In the genomic region with DNA sequence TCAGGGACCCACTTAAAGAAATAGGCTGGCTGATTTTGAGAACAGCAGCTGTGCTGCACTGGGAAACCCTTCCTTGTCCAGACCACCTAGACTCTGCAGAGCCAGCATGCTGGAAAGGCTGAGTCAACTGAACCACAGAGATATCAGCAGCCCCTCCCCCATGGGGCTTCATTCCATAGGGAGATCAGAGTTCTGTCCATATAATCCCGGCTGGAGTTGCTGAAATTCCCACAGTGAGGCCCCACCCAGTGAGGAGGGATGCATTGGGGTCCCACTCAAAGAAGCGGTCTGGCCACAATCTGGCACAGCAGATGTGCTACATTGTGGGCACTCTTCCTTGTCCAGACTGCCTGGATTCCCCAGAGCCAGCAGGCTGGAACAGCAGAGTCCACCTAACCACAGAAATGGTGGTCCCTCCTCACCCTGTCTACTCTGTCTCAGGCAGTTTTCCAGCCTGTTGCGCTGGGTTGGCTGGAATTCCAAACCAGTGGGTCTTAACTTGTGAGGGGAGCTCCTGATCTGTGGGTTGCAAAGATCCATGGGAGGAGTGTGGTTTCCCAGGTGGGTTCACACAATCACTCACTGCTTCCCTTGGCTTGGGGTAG, we compare ENCODE assay signal across 29 cellular contexts.
DNase-seq lines count a peak whose midpoint lies in the region; ATAC-seq and TF ChIP-seq lines count a peak whose summit lies in the region.
"Had no signal": no experiment of that assay in that cellular context is flagged by ENCODE, and none has a peak within 500 bp of the region (broad histone marks: within the 10 kb centered on the region; RNA-seq: fewer than 3 reads in every experiment).

No MANE protein-coding gene starts in this region.

- ATAC-seq in foreskin keratinocyte (no peak), HG03520 (IDR thresholded peaks at IDR 0.05; ENCODE audit: unreplicated experiment) (no peak)
- ATAC-seq: activated CD8-positive, alpha-beta T cell treated with anti-CD3 and anti-CD28 coated beads, Interleukin-2, amount 10 ng/mL, durations not matched to agents 7 days and 5 days; GM23338; heart left ventricle; naive thymus-derived CD4-positive, alpha-beta T cell; WTC11 had no signal

- no peaks in the 10 kb centered on the region for H3K36me3 ChIP-seq in kidney epithelial cell (ENCODE audit: control insufficient read depth, insufficient read depth, low read length)
- H3K36me3 ChIP-seq: esophagus squamous epithelium, heart left ventricle, sigmoid colon, thoracic aorta had no signal

- peak; percentile 14 for DNase-seq in H4 (ENCODE audit: low spot score)
- peak; percentile 65 for DNase-seq in astrocyte of the hippocampus (ENCODE audit: low read depth, low spot score)
- DNase-seq in kidney epithelial cell (ENCODE audit: low read depth) = peak; percentile 63
- DNase-seq in renal cortical epithelial cell (ENCODE audit: low read depth) = peak; percentile 77
- no peak for DNase-seq in activated CD8-positive, alpha-beta memory T cell treated with anti-CD3 and anti-CD28 coated beads for 24 hours
- DNase-seq in foreskin keratinocyte = no peak
- no peak for DNase-seq in HCEC 1CT
- DNase-seq: activated CD8-positive, alpha-beta T cell treated with anti-CD3 and anti-CD28 coated beads, Interleukin-2, amount 10 ng/mL, durations not matched to agents 7 days and 5 days; activated naive CD4-positive, alpha-beta T cell; activated T-cell treated with anti-CD3 and anti-CD28 coated beads, Interleukin-2, amount 50 U/mL, for 24 hours; amniotic stem cell; effector memory CD4-positive, alpha-beta T cell; esophagus squamous epithelium; heart left ventricle; immature natural killer cell; naive thymus-derived CD4-positive, alpha-beta T cell; NCI-H1436; NCI-H510A treated with DMSO at 0.1 percent for 48 hours; NK-92 treated with Interleukin-12 subunit alpha and Interleukin-12 subunit beta, amount 100 ng/mL, for 24 hours; sigmoid colon; SK-N-SH; stimulated activated CD4-positive, alpha-beta T cell treated with anti-CD3 and anti-CD28 coated beads, Interleukin-1b, Interleukin-23, amount 100 ng/mL, for 48 hours; stimulated activated naive CD4-positive, alpha-beta T cell had no signal

- no peak overlapping the region for H3K27ac ChIP-seq in foreskin keratinocyte
- H3K27ac ChIP-seq: esophagus squamous epithelium, heart left ventricle, parathyroid adenoma, sigmoid colon, thoracic aorta had no signal

- H3K4me3 ChIP-seq in kidney epithelial cell (ENCODE audit: low read depth, low read length) = no peak overlapping the region
- H3K4me3 ChIP-seq: esophagus squamous epithelium, GM23338, heart left ventricle, lung, sigmoid colon, thoracic aorta had no signal

- H3K4me1 ChIP-seq in foreskin keratinocyte = peaks cover 11% of the 10 kb centered on the region
- H3K4me1 ChIP-seq: esophagus squamous epithelium, parathyroid adenoma, sigmoid colon had no signal

- TF ChIP-seq CTCF in kidney epithelial cell (IDR thresholded peaks at IDR 0.05; ENCODE audit: insufficient read depth, low read length, poor library complexity, severe bottlenecking) = no peak
- TF ChIP-seq CTCF in foreskin keratinocyte (conservative IDR thresholded peaks at IDR 0.05) = no peak

- H3K27me3 ChIP-seq in kidney epithelial cell (ENCODE audit: control insufficient read depth, insufficient read depth, low read length) (no peaks in the 10 kb centered on the region), foreskin keratinocyte (no peaks in the 10 kb centered on the region)
- H3K27me3 ChIP-seq: esophagus squamous epithelium, heart left ventricle, sigmoid colon had no signal

Comparison
In these comparisons a context has a peak if more than half of its experiments do, and no peak if none do; other contexts are left out.
1. DNase-seq: peak in H4 (single experiment), astrocyte of the hippocampus (single experiment), kidney epithelial cell (single experiment) and renal cortical epithelial cell (single experiment); none in activated CD8-positive, alpha-beta memory T cell treated with anti-CD3 and anti-CD28 coated beads for 24 hours (single experiment), foreskin keratinocyte (0 of 2) and HCEC 1CT (single experiment).